Comparison of ENCODE assay signal across 1 cellular context in genomic region chrX:101385795-101386541, GRCh38.
TF ChIP-seq lines count a peak whose summit lies in the region.

BTK (minus strand) TSS chrX:101386191; CDS start chrX:101375284, 10,907 bp downstream.

TF ChIP-seq in K562, 482 proteins besides CTCF, POLR2A, EP300 and RAD21 (continued from another document and continues in another):
- TF ChIP-seq KAT8 (IDR thresholded peaks at IDR 0.05; ENCODE audit: low read depth) (no peak), ZNF699 (CRISPR knock-in tag; IDR thresholded peaks at IDR 0.05; ENCODE audit: insufficient replicate concordance) (no peak), HNRNPL (IDR thresholded peaks at IDR 0.05; ENCODE audit: low read depth, low read length) (no peak), GTF2F1 (IDR thresholded peaks at IDR 0.05; ENCODE audit: low read depth, low read length) (no peak), HDAC2 (IDR thresholded peaks at IDR 0.05) (0 out of 2 replicates have a peak, but pooled peaks have one; percentile 23), FOSL1 (tag; conservative IDR thresholded peaks at IDR 0.05) (peak; percentile 26; the same call in 1 of the 2 replicates), ZNF668 (CRISPR knock-in tag; IDR thresholded peaks at IDR 0.05) (no peak), MXI1 (IDR thresholded peaks at IDR 0.05; ENCODE audit: low read depth, low read length) (no peak), ZBTB43 (CRISPR knock-in tag; IDR thresholded peaks at IDR 0.05) (no peak), RBFOX2 (IDR thresholded peaks at IDR 0.05; ENCODE audit: low read depth, low read length) (no peak; the same call in 1 of the 2 replicates), ZNF436 (CRISPR knock-in tag; IDR thresholded peaks at IDR 0.05) (no peak), ZFP30 (CRISPR knock-in tag; IDR thresholded peaks at IDR 0.05; ENCODE audit: borderline replicate concordance) (no peak), RNF2 (IDR thresholded peaks at IDR 0.05) (no peak; the same call in 1 of the 2 replicates), ZNF274 (IDR thresholded peaks at IDR 0.05; ENCODE audit: borderline replicate concordance, low read depth, low read length) (no peak), MITF (IDR thresholded peaks at IDR 0.05) (no peak), U2AF1 (optimal IDR thresholded peaks at IDR 0.05; ENCODE audit: low read depth, low read length) (no peak), ZNF77 (CRISPR knock-in tag; IDR thresholded peaks at IDR 0.05) (no peak), POLR3G (IDR thresholded peaks at IDR 0.05; ENCODE audit: extremely low read depth, insufficient read length, insufficient replicate concordance) (no peak), L3MBTL2 (IDR thresholded peaks at IDR 0.05) (peak; percentile 24; the same call in 1 of the 2 replicates), HCFC1 (IDR thresholded peaks at IDR 0.05; ENCODE audit: low read depth, low read length) (no peak), AFF1 (IDR thresholded peaks at IDR 0.05; ENCODE audit: low read depth in 1 of 2, partially characterized antibody in 2 of 2) (no peak), MYNN (IDR thresholded peaks at IDR 0.05) (no peak), MYNN (CRISPR knock-in tag; IDR thresholded peaks at IDR 0.05) (no peak), NR1H2 (CRISPR knock-in tag; IDR thresholded peaks at IDR 0.05) (no peak), ZC3H4 (CRISPR knock-in tag; IDR thresholded peaks at IDR 0.05; ENCODE audit: borderline replicate concordance) (no peak), RBM14 (IDR thresholded peaks at IDR 0.05; ENCODE audit: borderline replicate concordance, insufficient read depth, low read depth, low read length) (no peak), EGR1 (conservative IDR thresholded peaks at IDR 0.05) (peak; percentile 91), POU5F1 (IDR thresholded peaks at IDR 0.05; ENCODE audit: borderline replicate concordance, low read depth, low read length, partially characterized antibody) (no peak), KAT7 (CRISPR knock-in tag; IDR thresholded peaks at IDR 0.05; ENCODE audit: borderline replicate concordance) (no peak), MED1 (CRISPR knock-in tag; IDR thresholded peaks at IDR 0.05; ENCODE audit: borderline replicate concordance) (no peak), XRCC5 (IDR thresholded peaks at IDR 0.05; ENCODE audit: low read depth, low read length) (no peak), MCM2 (IDR thresholded peaks at IDR 0.05; ENCODE audit: low read depth) (no peak), POLR2H (tag; IDR thresholded peaks at IDR 0.05; ENCODE audit: low read depth) (peak; percentile 43; the same call in 1 of the 2 replicates), ZBED1 (IDR thresholded peaks at IDR 0.05) (no peak), ARID2 (IDR thresholded peaks at IDR 0.05) (no peak), ZNF584 (CRISPR knock-in tag; IDR thresholded peaks at IDR 0.05; ENCODE audit: low read depth) (no peak), SAP30 (IDR thresholded peaks at IDR 0.05; ENCODE audit: borderline replicate concordance, insufficient read depth, low read depth, low read length, poor library complexity, severe bottlenecking) (peak; percentile 34), ZKSCAN8 (CRISPR knock-in tag; IDR thresholded peaks at IDR 0.05) (no peak), LEF1 (IDR thresholded peaks at IDR 0.05) (no peak; the same call in 1 of the 2 replicates), NFYB (IDR thresholded peaks at IDR 0.05; ENCODE audit: extremely low read depth, insufficient read length) (no peak), ZNF174 (CRISPR knock-in tag; IDR thresholded peaks at IDR 0.05) (no peak), FUS (optimal IDR thresholded peaks at IDR 0.05; ENCODE audit: low read depth, low read length) (no peak), RBM34 (IDR thresholded peaks at IDR 0.05; ENCODE audit: borderline replicate concordance, insufficient read depth, low read length) (no peak), MCM5 (IDR thresholded peaks at IDR 0.05; ENCODE audit: low read depth) (no peak), YY1 (IDR thresholded peaks at IDR 0.05; ENCODE audit: borderline replicate concordance in 1 of 3, control insufficient read depth in 1 of 3, extremely low read depth in 1 of 3, insufficient read depth in 3 of 3, insufficient read length in 1 of 3, insufficient replicate concordance in 2 of 3, low read depth in 1 of 3, low read length in 2 of 3) (peak in 2 of 3 experiments; percentile 6 to 42), RBM17 (IDR thresholded peaks at IDR 0.05; ENCODE audit: borderline replicate concordance, low read depth, low read length) (no peak), ETV1 (tag; conservative IDR thresholded peaks at IDR 0.05; ENCODE audit: low read depth) (no peak), NFE2 (IDR thresholded peaks at IDR 0.05; ENCODE audit: low read depth) (no peak), PREB (CRISPR knock-in tag; IDR thresholded peaks at IDR 0.05) (no peak), ZZZ3 (IDR thresholded peaks at IDR 0.05) (no peak), HDGF (IDR thresholded peaks at IDR 0.05) (no peak), ATF1 (CRISPR knock-in tag; IDR thresholded peaks at IDR 0.05) (no peak), ATF1 (tag; IDR thresholded peaks at IDR 0.05) (0 out of 2 replicates have a peak, but pooled peaks have one; percentile 3), MIER1 (IDR thresholded peaks at IDR 0.05; ENCODE audit: low read depth) (no peak), ZNF507 (tag; conservative IDR thresholded peaks at IDR 0.05) (no peak), ZNF121 (CRISPR knock-in tag; conservative IDR thresholded peaks at IDR 0.05) (no peak), XRCC4 (IDR thresholded peaks at IDR 0.05; ENCODE audit: extremely low read depth, insufficient read depth, insufficient read length) (no peak), ZNF212 (CRISPR knock-in tag; IDR thresholded peaks at IDR 0.05) (no peak), THAP7 (CRISPR knock-in tag; IDR thresholded peaks at IDR 0.05) (no peak), PYGO2 (tag; IDR thresholded peaks at IDR 0.05) (no peak), SMARCE1 (IDR thresholded peaks at IDR 0.05) (peak; percentile 57; the same call in 1 of the 2 replicates)
- TF ChIP-seq, protein P1, sequence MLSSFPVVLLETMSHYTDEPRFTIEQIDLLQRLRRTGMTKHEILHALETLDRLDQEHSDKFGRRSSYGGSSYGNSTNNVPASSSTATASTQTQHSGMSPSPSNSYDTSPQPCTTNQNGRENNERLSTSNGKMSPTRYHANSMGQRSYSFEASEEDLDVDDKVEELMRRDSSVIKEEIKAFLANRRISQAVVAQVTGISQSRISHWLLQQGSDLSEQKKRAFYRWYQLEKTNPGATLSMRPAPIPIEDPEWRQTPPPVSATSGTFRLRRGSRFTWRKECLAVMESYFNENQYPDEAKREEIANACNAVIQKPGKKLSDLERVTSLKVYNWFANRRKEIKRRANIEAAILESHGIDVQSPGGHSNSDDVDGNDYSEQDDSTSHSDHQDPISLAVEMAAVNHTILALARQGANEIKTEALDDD (IDR thresholded peaks at IDR 0.05), result peak; percentile 29; the same call in 1 of the 2 replicates
- TF ChIP-seq, protein P2, sequence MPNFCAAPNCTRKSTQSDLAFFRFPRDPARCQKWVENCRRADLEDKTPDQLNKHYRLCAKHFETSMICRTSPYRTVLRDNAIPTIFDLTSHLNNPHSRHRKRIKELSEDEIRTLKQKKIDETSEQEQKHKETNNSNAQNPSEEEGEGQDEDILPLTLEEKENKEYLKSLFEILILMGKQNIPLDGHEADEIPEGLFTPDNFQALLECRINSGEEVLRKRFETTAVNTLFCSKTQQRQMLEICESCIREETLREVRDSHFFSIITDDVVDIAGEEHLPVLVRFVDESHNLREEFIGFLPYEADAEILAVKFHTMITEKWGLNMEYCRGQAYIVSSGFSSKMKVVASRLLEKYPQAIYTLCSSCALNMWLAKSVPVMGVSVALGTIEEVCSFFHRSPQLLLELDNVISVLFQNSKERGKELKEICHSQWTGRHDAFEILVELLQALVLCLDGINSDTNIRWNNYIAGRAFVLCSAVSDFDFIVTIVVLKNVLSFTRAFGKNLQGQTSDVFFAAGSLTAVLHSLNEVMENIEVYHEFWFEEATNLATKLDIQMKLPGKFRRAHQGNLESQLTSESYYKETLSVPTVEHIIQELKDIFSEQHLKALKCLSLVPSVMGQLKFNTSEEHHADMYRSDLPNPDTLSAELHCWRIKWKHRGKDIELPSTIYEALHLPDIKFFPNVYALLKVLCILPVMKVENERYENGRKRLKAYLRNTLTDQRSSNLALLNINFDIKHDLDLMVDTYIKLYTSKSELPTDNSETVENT (CRISPR knock-in tag; IDR thresholded peaks at IDR 0.05), result no peak
- TF ChIP-seq, protein P3, sequence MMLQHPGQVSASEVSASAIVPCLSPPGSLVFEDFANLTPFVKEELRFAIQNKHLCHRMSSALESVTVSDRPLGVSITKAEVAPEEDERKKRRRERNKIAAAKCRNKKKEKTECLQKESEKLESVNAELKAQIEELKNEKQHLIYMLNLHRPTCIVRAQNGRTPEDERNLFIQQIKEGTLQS (IDR thresholded peaks at IDR 0.05), result peak; percentile 16; the same call in 1 of the 2 replicates
- TF ChIP-seq, protein P3 (CRISPR knock-in tag; conservative IDR thresholded peaks at IDR 0.05), result no peak
- TF ChIP-seq, protein P4, sequence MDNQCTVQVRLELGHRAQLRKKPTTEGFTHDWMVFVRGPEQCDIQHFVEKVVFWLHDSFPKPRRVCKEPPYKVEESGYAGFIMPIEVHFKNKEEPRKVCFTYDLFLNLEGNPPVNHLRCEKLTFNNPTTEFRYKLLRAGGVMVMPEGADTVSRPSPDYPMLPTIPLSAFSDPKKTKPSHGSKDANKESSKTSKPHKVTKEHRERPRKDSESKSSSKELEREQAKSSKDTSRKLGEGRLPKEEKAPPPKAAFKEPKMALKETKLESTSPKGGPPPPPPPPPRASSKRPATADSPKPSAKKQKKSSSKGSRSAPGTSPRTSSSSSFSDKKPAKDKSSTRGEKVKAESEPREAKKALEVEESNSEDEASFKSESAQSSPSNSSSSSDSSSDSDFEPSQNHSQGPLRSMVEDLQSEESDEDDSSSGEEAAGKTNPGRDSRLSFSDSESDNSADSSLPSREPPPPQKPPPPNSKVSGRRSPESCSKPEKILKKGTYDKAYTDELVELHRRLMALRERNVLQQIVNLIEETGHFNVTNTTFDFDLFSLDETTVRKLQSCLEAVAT (IDR thresholded peaks at IDR 0.05), result peak in 1 of 2 experiments; percentile 25; a peak in 1 of 4 replicates
